Comparison of ENCODE assay signal across 1 cellular context in genomic region chr2:16628316-16628715, GRCh38.
TF ChIP-seq lines count a peak whose summit lies in the region.

No MANE protein-coding gene starts in this region.

TF ChIP-seq in IMR-90, 13 proteins besides CTCF, POLR2A, EP300 and RAD21:
- TF ChIP-seq CEBPB (IDR thresholded peaks at IDR 0.05; ENCODE audit: low read depth, low read length) (no peak), RCOR1 (IDR thresholded peaks at IDR 0.05; ENCODE audit: insufficient replicate concordance, low read length) (no peak), FOS (IDR thresholded peaks at IDR 0.05; ENCODE audit: low read depth, low read length) (no peak), CHD1 (IDR thresholded peaks at IDR 0.05; ENCODE audit: low read depth, low read length) (no peak), RFX5 (IDR thresholded peaks at IDR 0.05; ENCODE audit: low read depth, low read length) (no peak), MXI1 (IDR thresholded peaks at IDR 0.05; ENCODE audit: borderline replicate concordance, low read depth, low read length) (no peak), NFE2L2 (IDR thresholded peaks at IDR 0.05; ENCODE audit: low read depth, low read length) (no peak)
